ENCODE assay signal across 8 cellular contexts in genomic region chr12:62260733-62261683, GRCh38. TPM values are rescaled to one million over a fixed set of nuclear protein-coding genes. Genes with fewer than 3 reads are reported as not detected.
DNase-seq lines count a peak whose midpoint lies in the region; ATAC-seq and TF ChIP-seq lines count a peak whose summit lies in the region.

No MANE protein-coding gene starts in this region.

- H3K4me3 Mint-ChIP-seq in activated T-cell treated with anti-CD3 and anti-CD28 coated beads, Interleukin-2, amount 50 U/mL, for 72 hours = peak overlapping the region; percentile 97 to 100
- H3K4me3 Mint-ChIP-seq in naive thymus-derived CD8-positive, alpha-beta T cell = peak overlapping the region; percentile 91 to 100 (median 97)

- H3K27me3 ChIP-seq in suprapubic skin = no peaks in the 10 kb centered on the region

- ATAC-seq in GM18870 (IDR thresholded peaks at IDR 0.05; ENCODE audit: unreplicated experiment) (peak; percentile 54), HG03108 (IDR thresholded peaks at IDR 0.05; ENCODE audit: unreplicated experiment) (peak; percentile 36)
- peak; percentile 29 to 35 for ATAC-seq in activated T-cell treated with anti-CD3 and anti-CD28 coated beads, Interleukin-2, amount 50 U/mL, for 72 hours (replicated peaks in 1 of 2)
- peak; percentile 23 to 29 for ATAC-seq in naive thymus-derived CD8-positive, alpha-beta T cell

- no peaks in the 10 kb centered on the region for H3K9me3 ChIP-seq in suprapubic skin

- H3K36me3 Mint-ChIP-seq in activated T-cell treated with anti-CD3 and anti-CD28 coated beads, Interleukin-2, amount 50 U/mL, for 72 hours (ENCODE audit: insufficient read depth in 2 of 2) = peaks cover 5 to 9% of the 10 kb centered on the region in 2 donors
- peaks cover 0 to 16% (median 6%) of the 10 kb centered on the region in 3 donors for H3K36me3 Mint-ChIP-seq in naive thymus-derived CD8-positive, alpha-beta T cell

- POLR2A ChIA-PET in naive thymus-derived CD8-positive, alpha-beta T cell (lab: Charles Lee) = interaction anchor here (1.1 to 1.9 kb wide), 2 partner anchors 102 to 342 kb away, joined by 7 to 8 read pairs; no protein-coding TSS in a partner anchor

- no peak for TF ChIP-seq POLR2A in suprapubic skin (IDR thresholded peaks at IDR 0.05)

- 3% methylated on average over 26 of the region's 26 CpGs for WGBS in suprapubic skin

- H3K27ac Mint-ChIP-seq in activated T-cell treated with anti-CD3 and anti-CD28 coated beads, Interleukin-2, amount 50 U/mL, for 72 hours = peak overlapping the region; percentile 92
- H3K27ac Mint-ChIP-seq in naive thymus-derived CD8-positive, alpha-beta T cell = peak overlapping the region; percentile 94 to 100 (median 99)

- TF ChIP-seq EP300 in suprapubic skin (IDR thresholded peaks at IDR 0.05) = no peak

- no peaks in the 10 kb centered on the region for H3K27me3 Mint-ChIP-seq in activated T-cell treated with anti-CD3 and anti-CD28 coated beads, Interleukin-2, amount 50 U/mL, for 72 hours (ENCODE audit: low read depth)
- no peaks in the 10 kb centered on the region for H3K27me3 Mint-ChIP-seq in naive thymus-derived CD8-positive, alpha-beta T cell

- TF ChIP-seq CTCF in AG10803 (conservative IDR thresholded peaks at IDR 0.05; ENCODE audit: low read length) (no peak), fibroblast of mammary gland (conservative IDR thresholded peaks at IDR 0.05; ENCODE audit: control insufficient read depth, insufficient read depth, low read depth, low read length) (no peak), suprapubic skin (IDR thresholded peaks at IDR 0.05) (no peak)

- H3K27ac ChIP-seq in suprapubic skin = peak overlapping the region; percentile 98

- H3K4me3 ChIP-seq in AG10803 (ENCODE audit: low read length) (peak overlapping the region; percentile 85), fibroblast of mammary gland (ENCODE audit: control insufficient read depth, low read depth, low read length) (peak overlapping the region; percentile 90), suprapubic skin (peak overlapping the region; percentile 97)

- H3K4me1 Mint-ChIP-seq in activated T-cell treated with anti-CD3 and anti-CD28 coated beads, Interleukin-2, amount 50 U/mL, for 72 hours (ENCODE audit: low read depth) = peaks cover 77% of the 10 kb centered on the region
- peaks cover 15 to 73% (median 64%) of the 10 kb centered on the region in 4 donors for H3K4me1 Mint-ChIP-seq in naive thymus-derived CD8-positive, alpha-beta T cell

- H3K36me3 ChIP-seq in suprapubic skin = no peaks in the 10 kb centered on the region

- H3K4me1 ChIP-seq in suprapubic skin = peaks cover 40% of the 10 kb centered on the region

- DNase-seq in AG10803 (ENCODE audit: low read depth) (peak; percentile 30), NOMO-1 (lab: John Stamatoyannopoulos, UW; ENCODE audit: unreplicated experiment in 2 of 2) (peak; percentile 90 to 92), fibroblast of mammary gland (ENCODE audit: low read depth) (peak; percentile 46), suprapubic skin (ENCODE audit: low spot score in 2 of 2) (peak in 1 of 2 donors; percentile 59)
- DNase-seq in activated T-cell treated with anti-CD3 and anti-CD28 coated beads, Interleukin-2, amount 50 U/mL, for 72 hours = peak; percentile 57 to 59
- peak; percentile 21 to 76 (median 62) for DNase-seq in naive thymus-derived CD8-positive, alpha-beta T cell

- no peaks in the 10 kb centered on the region for H3K9me3 Mint-ChIP-seq in activated T-cell treated with anti-CD3 and anti-CD28 coated beads, Interleukin-2, amount 50 U/mL, for 72 hours
- no peaks in the 10 kb centered on the region for H3K9me3 Mint-ChIP-seq in naive thymus-derived CD8-positive, alpha-beta T cell

RNA-seq across cellular contexts. Expression of gene USP15, which starts 0.8 kb away (rescaled TPM):
- total RNA-seq in activated T-cell treated with anti-CD3 and anti-CD28 coated beads, Interleukin-2, amount 50 U/mL, for 72 hours = 10 to 100 TPM; 94.0 to 97.7 TPM
- total RNA-seq in naive thymus-derived CD8-positive, alpha-beta T cell = 100 to 1,000 TPM; 153 to 164 TPM
- 10 to 100 TPM; 49.1 to 57.0 (median 54.6) TPM for polyA plus RNA-seq in naive thymus-derived CD8-positive, alpha-beta T cell
- 100 to 1,000 TPM in 1 of 4 donors, 10 to 100 TPM in 3; 59.1 to 141 (median 80.6) TPM for total RNA-seq in suprapubic skin
